In genomic region chr1:211469938-211470529, GRCh38 we compare ENCODE assay signal across 9 cellular contexts. TPM values are rescaled to one million over a fixed set of nuclear protein-coding genes. Genes with fewer than 3 reads are reported as not detected.
DNase-seq lines count a peak whose midpoint lies in the region; ATAC-seq, FAIRE-seq and TF ChIP-seq lines count a peak whose summit lies in the region.
"Had no signal": no experiment of that assay in that cellular context is flagged by ENCODE, and none has a peak within 500 bp of the region (broad histone marks: within the 10 kb centered on the region; RNA-seq: fewer than 3 reads in every experiment).

No MANE protein-coding gene starts in this region.

- H3K4me1 ChIP-seq in PC-9 (replicated peaks; ENCODE audit: insufficient read depth) (no peaks in the 10 kb centered on the region), heart left ventricle (peaks cover 0 to 20% (median 9%) of the 10 kb centered on the region in 12 donors)

- no TSS peak for BruUV-seq in PC-9 (replicated peaks; lab: Mats Ljungman, UMichigan)

- no peak overlapping the region for H3K27ac Mint-ChIP-seq in activated naive CD8-positive, alpha-beta T cell treated with anti-CD3 and anti-CD28 coated beads for 36 hours

- TF ChIP-seq POLR2A in heart left ventricle (IDR thresholded peaks at IDR 0.05), result no peak

- H3K27ac ChIP-seq in PC-9 (no peak overlapping the region), heart left ventricle (peak overlapping the region in 1 of 12 donors; percentile 4)

- no peaks in the 10 kb centered on the region for H3K79me2 ChIP-seq in PC-9 (ENCODE audit: low read depth)

- CTCF ChIA-PET in PC-9 (lab: Charles Lee), result interaction anchor here (0.6 to 1.1 kb wide), 5 partner anchors 12 to 482 kb away, joined by 3 to 4 read pairs (median 3); no protein-coding TSS in a partner anchor

- whole genome bisulfite sequencing in heart left ventricle, 4 donors, result 5 to 20% (median 9%) methylated on average over 10 to 13 of the region's 13 CpGs

- no peaks in the 10 kb centered on the region for H3K9me3 Mint-ChIP-seq in activated naive CD8-positive, alpha-beta T cell treated with anti-CD3 and anti-CD28 coated beads for 36 hours

- intact Hi-C loops in PC-9 (cut with micrococcal nuclease; ENCODE audit: unreplicated experiment) (loop anchor here (2.0 kb wide), 1 partner anchor 185 kb away; no protein-coding TSS in a partner anchor), heart left ventricle (cut with DNase I) (loop anchor here (1.0 to 10.0 kb wide), 12 partner anchors 42 to 1065 kb away; partner anchors contain the start of genes TRAF5 (in 6 of the 10) and SLC30A1 (in 1 of the 10)), posterior vena cava (cut with DNase I) (loop anchor here (10.0 kb wide), 2 partner anchors 135 to 145 kb away; partner anchors contain the start of gene TRAF5 (in 1 of the 2))

- H3K4me3 ChIP-seq in PC-9 (no peak overlapping the region), heart left ventricle (no peak overlapping the region)

- DNase-seq in DMS53 (lab: John Stamatoyannopoulos, UW), result peak; percentile 99
- peak; percentile 75 for DNase-seq in HTR-8/SVneo (ENCODE audit: insufficient read length, low spot score)
- DNase-seq in PC-9, result peak in 1 of 2 experiments; percentile 83
- peak; percentile 37 for DNase-seq in activated naive CD8-positive, alpha-beta T cell treated with anti-CD3 and anti-CD28 coated beads for 36 hours
- peak; percentile 72 to 87 (median 83) for DNase-seq in heart left ventricle
- DNase-seq in posterior vena cava (ENCODE audit: low spot score), result peak; percentile 92
- no peak for DNase-seq in cerebellar nuclear complex (lab: John Stamatoyannopoulos, UW)

- H3K36me3 ChIP-seq in PC-9 (ENCODE audit: low read depth), result no peaks in the 10 kb centered on the region
- H3K36me3 ChIP-seq in heart left ventricle, result no peaks in the 10 kb centered on the region

- no peaks in the 10 kb centered on the region for H3K4me1 Mint-ChIP-seq in activated naive CD8-positive, alpha-beta T cell treated with anti-CD3 and anti-CD28 coated beads for 36 hours

- POLR2A ChIA-PET in PC-9 (lab: Charles Lee; ENCODE audit: unreplicated experiment), result no interaction called here

- no peak overlapping the region for H2AFZ ChIP-seq in PC-9

- ATAC-seq in heart left ventricle (peak; percentile 79 to 96 (median 93)), HG03139 (IDR thresholded peaks at IDR 0.05; ENCODE audit: unreplicated experiment) (no peak)

- H3K36me3 Mint-ChIP-seq in activated naive CD8-positive, alpha-beta T cell treated with anti-CD3 and anti-CD28 coated beads for 36 hours, result no peaks in the 10 kb centered on the region

- H3K27me3 Mint-ChIP-seq in activated naive CD8-positive, alpha-beta T cell treated with anti-CD3 and anti-CD28 coated beads for 36 hours, result peaks cover 3% of the 10 kb centered on the region

- H3K4me3 Mint-ChIP-seq in activated naive CD8-positive, alpha-beta T cell treated with anti-CD3 and anti-CD28 coated beads for 36 hours, result no peak overlapping the region

- H3K9me2 ChIP-seq in PC-9 (ENCODE audit: insufficient read depth), result no peaks in the 10 kb centered on the region

- H4K20me1 ChIP-seq in PC-9 (ENCODE audit: insufficient read depth), result no peaks in the 10 kb centered on the region

- no peaks in the 10 kb centered on the region for H3K9me3 ChIP-seq in PC-9 (ENCODE audit: insufficient read depth, low read depth)
- H3K9me3 ChIP-seq in heart left ventricle, result no peaks in the 10 kb centered on the region

- H3K27me3 ChIP-seq in PC-9 (ENCODE audit: insufficient read depth, low read depth) (no peaks in the 10 kb centered on the region), heart left ventricle (no peaks in the 10 kb centered on the region)

- TF ChIP-seq CTCF in PC-9 (conservative IDR thresholded peaks at IDR 0.05) (peak; percentile 81), heart left ventricle (IDR thresholded peaks at IDR 0.05) (peak; percentile 78 to 91 (median 82))

- H3K4me2 ChIP-seq in PC-9, result 0 out of 2 replicates have a peak overlapping the region, but pooled peaks have one; percentile 13

- FAIRE-seq in HTR-8/SVneo (lab: Jason Lieb, UNC), result peak; percentile 83

- H3F3A ChIP-seq in PC-9 (ENCODE audit: insufficient read depth, low read depth), result no peaks in the 10 kb centered on the region

RNA-seq across cellular contexts. Expression of gene RD3, which starts 21.9 kb away (rescaled TPM):
- total RNA-seq in PC-9 (2021), result 0.45 and 1.2 TPM in 2 replicates
- total RNA-seq in activated naive CD8-positive, alpha-beta T cell treated with anti-CD3 and anti-CD28 coated beads for 36 hours, result not detected
- total RNA-seq in heart left ventricle, result not detected
- under 1 TPM in 1 of 2 donors, not detected in 1; 0.06 TPM for polyA plus RNA-seq in heart left ventricle
- under 1 TPM; 0.10 to 0.69 TPM for total RNA-seq in posterior vena cava
- total RNA-seq: urinary bladder had no signal

Comparison
In these comparisons a context has a peak if more than half of its experiments do, and no peak if none do; other contexts are left out.
1. DNase-seq: peak in DMS53 (single experiment), HTR-8/SVneo (single experiment), activated naive CD8-positive, alpha-beta T cell treated with anti-CD3 and anti-CD28 coated beads for 36 hours (single experiment), heart left ventricle (5 of 5) and posterior vena cava (single experiment); none in cerebellar nuclear complex (0 of 2).